19 cellular contexts compared by ENCODE assay signal in genomic region chr5:159449925-159450324, GRCh38.
A peak's percentile ranks its signal among the peaks of the same experiment; 100 is the strongest.
DNase-seq lines count a peak whose midpoint lies in the region; ATAC-seq, FAIRE-seq and TF ChIP-seq lines count a peak whose summit lies in the region.
"Had no signal": no experiment of that assay in that cellular context is flagged by ENCODE, and none has a peak within 500 bp of the region (broad histone marks: within the 10 kb centered on the region; RNA-seq: fewer than 3 reads in every experiment).

No MANE protein-coding gene starts in this region.

- H2BK15ac ChIP-seq in H1 (ENCODE audit: low read length): no peak overlapping the region

- no peaks in the 10 kb centered on the region for H3K27me3 ChIP-seq in H1 (replicated peaks in 1 of 4; ENCODE audit: control insufficient read depth in 3 of 4, extremely low read depth in 1 of 4, insufficient read depth in 3 of 4, low read length in 3 of 4)
- H3K27me3 ChIP-seq: BLaER1, body of pancreas had no signal

- no peak for TF ChIP-seq EP300 in H1 (IDR thresholded peaks at IDR 0.05; ENCODE audit: borderline replicate concordance in 1 of 2, low read depth in 2 of 2, low read length in 2 of 2)

- POLR2A ChIA-PET in RWPE1 (lab: Yijun Ruan, JAX; ENCODE audit: low non-redundant PET): no interaction called here
- POLR2A ChIA-PET in H1 (lab: Charles Lee; ENCODE audit: partially characterized antibody): no interaction called here

- H4K20me1 ChIP-seq in H1 (replicated peaks in 1 of 2; ENCODE audit: control insufficient read depth in 1 of 2, insufficient read depth in 2 of 2, low read length in 2 of 2): no peaks in the 10 kb centered on the region
- H4K20me1 ChIP-seq: BLaER1 had no signal

- CTCF ChIA-PET in RWPE1 (lab: Yijun Ruan, JAX): interaction anchor here (0.6 to 2.5 kb wide), 3 partner anchors 467 to 794 kb away, joined by 3 to 18 read pairs (median 6); partner anchors contain the start of gene ADRA1B
- CTCF ChIA-PET in H1 (lab: Charles Lee; ENCODE audit: partially characterized antibody): interaction anchor here (1.2 to 9.1 kb wide), 5 partner anchors 7 to 537 kb away, joined by 3 to 74 read pairs (median 7); no protein-coding TSS in a partner anchor

- H2AFZ ChIP-seq in H1 (ENCODE audit: low read length): no peak overlapping the region

- no peaks in the 10 kb centered on the region for H3K23me2 ChIP-seq in H1 (ENCODE audit: low read depth, low read length)

- H2BK12ac ChIP-seq in H1 (ENCODE audit: low read depth, low read length): no peak overlapping the region

- H3K79me1 ChIP-seq in H1 (ENCODE audit: low read depth, low read length): no peaks in the 10 kb centered on the region

- TF ChIP-seq RAD21 in H1 (IDR thresholded peaks at IDR 0.05 in 1 of 2, conservative IDR thresholded peaks at IDR 0.05 in 1 of 2; ENCODE audit: low read depth in 2 of 2, low read length in 2 of 2): no peak

- no peaks in the 10 kb centered on the region for H3K9me3 ChIP-seq in H1 (ENCODE audit: insufficient read depth in 2 of 2, low read depth in 1 of 2, low read length in 1 of 2)
- H3K9me3 ChIP-seq: BLaER1, body of pancreas, lower lobe of right lung, thoracic aorta had no signal

- H3K4ac ChIP-seq in H1 (replicated peaks; ENCODE audit: insufficient read length, low read depth, low read length): no peak overlapping the region

- no peak overlapping the region for H2AK5ac ChIP-seq in H1 (ENCODE audit: low read depth, low read length)

- no peak overlapping the region for H3K4me3 ChIP-seq in H1 (ENCODE audit: extremely low read depth in 1 of 4, insufficient read depth in 2 of 4, low read depth in 3 of 4, low read length in 4 of 4)
- H3K4me3 ChIP-seq: BLaER1, body of pancreas, lower lobe of right lung, thoracic aorta had no signal

- no peaks in the 10 kb centered on the region for H3K4me1 ChIP-seq in H1 (replicated peaks in 1 of 4; ENCODE audit: control insufficient read depth in 3 of 4, insufficient read depth in 4 of 4, low read length in 3 of 4)
- H3K4me1 ChIP-seq: body of pancreas had no signal

- 94% methylated on average over 7 of the region's 7 CpGs; no CpG with 5 or more reads in 1 of the 2 experiments for WGBS in H1 (ENCODE audit: extremely low coverage in 1 of 2, insufficient coverage in 1 of 2, insufficient read length in 1 of 2, insufficient replicate concordance in 2 of 2, low coverage in 1 of 2, low lambda C conversion rate in 2 of 2, missing lambda C conversion rate in 1 of 2), 2 experiments

- no peak overlapping the region for H3K23ac ChIP-seq in H1 (ENCODE audit: insufficient read length)

- no peak overlapping the region for H4K5ac ChIP-seq in H1 (ENCODE audit: insufficient read length, low read depth, low read length)

- H3K14ac ChIP-seq in H1 (ENCODE audit: insufficient read length): no peak overlapping the region

- H3K27ac ChIP-seq in RWPE1 (no peak overlapping the region), H1 (ENCODE audit: low read depth, low read length) (no peak overlapping the region)
- H3K27ac ChIP-seq: BLaER1, body of pancreas, lower lobe of right lung had no signal

- no peak overlapping the region for H2BK5ac ChIP-seq in H1 (ENCODE audit: low read depth, low read length)

- H3K18ac ChIP-seq in H1 (ENCODE audit: extremely low read depth, low read length): no peak overlapping the region

- H3K56ac ChIP-seq in H1 (replicated peaks; ENCODE audit: insufficient read length, low read depth, low read length): no peak overlapping the region

- no peak overlapping the region for H4K8ac ChIP-seq in H1 (ENCODE audit: extremely low read depth, insufficient read depth, low read length)

- H3K79me2 ChIP-seq in H1 (ENCODE audit: control insufficient read depth in 1 of 2, insufficient read depth in 2 of 2, low read length in 2 of 2): no peaks in the 10 kb centered on the region

- no peak for ATAC-seq in GM21390 (IDR thresholded peaks at IDR 0.05; ENCODE audit: unreplicated experiment)
- ATAC-seq: body of pancreas, lower lobe of right lung had no signal

- H2BK120ac ChIP-seq in H1 (replicated peaks; ENCODE audit: low read depth, low read length): no peak overlapping the region

- TF ChIP-seq CTCF in RWPE1 (conservative IDR thresholded peaks at IDR 0.05; ENCODE audit: low read depth) (no peak), H1 (IDR thresholded peaks at IDR 0.05; ENCODE audit: control extremely low read depth in 1 of 3, insufficient read depth in 1 of 3, low read depth in 1 of 3, low read length in 3 of 3) (no peak)

- H3K36me3 ChIP-seq in H1 (ENCODE audit: control insufficient read depth in 2 of 4, insufficient read depth in 4 of 4, low read length in 3 of 4): no peaks in the 10 kb centered on the region
- H3K36me3 ChIP-seq: BLaER1, lower lobe of right lung, thoracic aorta had no signal

- no peak for TF ChIP-seq POLR2A in H1 (IDR thresholded peaks at IDR 0.05; ENCODE audit: control extremely low read depth in 1 of 2, low read depth in 2 of 2, low read length in 2 of 2)

- H4K91ac ChIP-seq in H1 (replicated peaks; ENCODE audit: insufficient read length, low read length): no peak overlapping the region

- H3K9ac ChIP-seq in H1 (replicated peaks in 1 of 4; ENCODE audit: extremely low read depth in 1 of 4, low read depth in 3 of 4, low read length in 3 of 4): no peak overlapping the region
- H3K9ac ChIP-seq: BLaER1 had no signal

- no peak overlapping the region for H3K4me2 ChIP-seq in H1 (ENCODE audit: insufficient read depth in 1 of 2, low read depth in 2 of 2, low read length in 2 of 2)
- H3K4me2 ChIP-seq: BLaER1 had no signal

- H2BK20ac ChIP-seq in H1 (ENCODE audit: low read length): no peak overlapping the region

- no peak for FAIRE-seq in H1 (lab: Jason Lieb, UNC)
- FAIRE-seq: small intestine had no signal

- peak; percentile 20 for DNase-seq in H4 (ENCODE audit: low spot score)
- peak; percentile 98 for DNase-seq in RWPE1 (ENCODE audit: low spot score)
- DNase-seq in H1 (ENCODE audit: low read depth in 1 of 2, low spot score in 2 of 2): no peak
- DNase-seq in renal cortical epithelial cell (ENCODE audit: low read depth): peak; percentile 80
- DNase-seq in stimulated activated naive CD4-positive, alpha-beta T cell (lab: John Stamatoyannopoulos, UW): no peak
- DNase-seq in DMS 273 (lab: John Stamatoyannopoulos, UW; ENCODE audit: unreplicated experiment): no peak
- DNase-seq: activated CD4-positive, CD25-positive, alpha-beta regulatory T cell treated with anti-CD3 and anti-CD28 coated beads, Interleukin-2, amount 50 U/mL, for 72 hours; activated naive CD4-positive, alpha-beta T cell treated with Interleukin-2 at 50 U/mL for 16 hours; body of pancreas; lower lobe of right lung; naive B cell; NCI-H1694 treated with DMSO at 0.1 percent for 48 hours; NK-92 treated with Interleukin-12 subunit alpha and Interleukin-12 subunit beta, amount 100 ng/mL, for 24 hours; SHP77; small intestine; stimulated activated CD4-positive, alpha-beta T cell treated with anti-CD3 and anti-CD28 coated beads, Interleukin-4, amount 100 ng/mL, for 4 hours had no signal

TF ChIP-seq in H1, 55 proteins besides CTCF, POLR2A, EP300 and RAD21:
- TF ChIP-seq HDAC2 (IDR thresholded peaks at IDR 0.05; ENCODE audit: borderline replicate concordance in 1 of 2, low read depth in 2 of 2, low read length in 2 of 2) (no peak), EZH2 (IDR thresholded peaks at IDR 0.05; ENCODE audit: low read depth, low read length, severe bottlenecking) (no peak), BCL11A (IDR thresholded peaks at IDR 0.05; ENCODE audit: low read depth in 2 of 2, low read length in 2 of 2) (no peak), KDM5A (IDR thresholded peaks at IDR 0.05; ENCODE audit: low read length) (no peak), BACH1 (IDR thresholded peaks at IDR 0.05; ENCODE audit: low read length) (peak; percentile 85), ATF3 (IDR thresholded peaks at IDR 0.05; ENCODE audit: insufficient read depth, low read depth, low read length) (no peak), SP2 (IDR thresholded peaks at IDR 0.05; ENCODE audit: low read length) (no peak), SP1 (IDR thresholded peaks at IDR 0.05; ENCODE audit: low read depth, low read length) (no peak), RBBP5 (IDR thresholded peaks at IDR 0.05; ENCODE audit: borderline replicate concordance, low read depth, low read length) (no peak), YY1 (IDR thresholded peaks at IDR 0.05; ENCODE audit: low read depth, low read length) (no peak), MAFK (IDR thresholded peaks at IDR 0.05; ENCODE audit: low read depth, low read length) (peak; percentile 51; the same call in 1 of the 2 replicates), ASH2L (IDR thresholded peaks at IDR 0.05; ENCODE audit: low read length) (no peak), HDAC6 (IDR thresholded peaks at IDR 0.05; ENCODE audit: low read depth, low read length) (no peak), POU5F1 (IDR thresholded peaks at IDR 0.05; ENCODE audit: low read depth, low read length) (no peak)

Comparison
In these comparisons a context has a peak if more than half of its experiments do, and no peak if none do; other contexts are left out.
1. DNase-seq: peak in H4 (single experiment), RWPE1 (single experiment) and renal cortical epithelial cell (single experiment); none in H1 (0 of 2), stimulated activated naive CD4-positive, alpha-beta T cell (0 of 6) and DMS 273 (single experiment).